In genomic region chr14:103708750-103709187, GRCh38 we compare ENCODE assay signal across 17 cellular contexts. TPM values are rescaled to one million over a fixed set of nuclear protein-coding genes. Genes with fewer than 3 reads are reported as not detected.
DNase-seq lines count a peak whose midpoint lies in the region; ATAC-seq and TF ChIP-seq lines count a peak whose summit lies in the region.
"Had no signal": no experiment of that assay in that cellular context is flagged by ENCODE, and none has a peak within 500 bp of the region (broad histone marks: within the 10 kb centered on the region; RNA-seq: fewer than 3 reads in every experiment).

No MANE protein-coding gene starts in this region.

- H3K27ac Mint-ChIP-seq in stimulated activated naive CD8-positive, alpha-beta T cell treated with anti-CD3 and anti-CD28 coated beads, Interleukin-15, Interleukin-2, amounts not matched to agents 100 ng/mL and 50 ng/mL, for 24 hours = peak overlapping the region; percentile 67
- peak overlapping the region in 1 of 2 donors; percentile 85 for H3K27ac Mint-ChIP-seq in stimulated activated naive CD8-positive, alpha-beta T cell treated with anti-CD3 and anti-CD28 coated beads, Interleukin-15, amount 100 ng/mL, for 72 hours
- peak overlapping the region; percentile 71 for H3K27ac Mint-ChIP-seq in neural crest cell (ENCODE audit: unreplicated experiment)

- no peak for DNase-seq in stimulated activated naive CD8-positive, alpha-beta T cell treated with anti-CD3 and anti-CD28 coated beads, Interleukin-15, amount 100 ng/mL, for 72 hours
- DNase-seq in neural crest cell (ENCODE audit: low read depth, low spot score) (no peak), aorta (peak; percentile 51 to 78), kidney glomerular epithelial cell (lab: John Stamatoyannopoulos, UW) (no peak), NCI-H146 (lab: John Stamatoyannopoulos, UW) (no peak)
- DNase-seq in stimulated activated CD4-positive, alpha-beta T cell treated with anti-CD3 and anti-CD28 coated beads, Interleukin-12 subunit alpha, Interleukin-12 subunit beta, amount 100 ng/mL, for 4 hours = no peak
- DNase-seq: activated CD8-positive, alpha-beta memory T cell treated with anti-CD3 and anti-CD28 coated beads, Interleukin-2, amount 50 U/mL, for 48 hours; activated naive CD4-positive, alpha-beta T cell; central memory CD4-positive, alpha-beta T cell; foreskin fibroblast; KG1; naive thymus-derived CD4-positive, alpha-beta T cell; NCI-H1105; RPMI8226 had no signal

- no peaks in the 10 kb centered on the region for H3K9me3 Mint-ChIP-seq in stimulated activated naive CD8-positive, alpha-beta T cell treated with anti-CD3 and anti-CD28 coated beads, Interleukin-15, Interleukin-2, amounts not matched to agents 100 ng/mL and 50 ng/mL, for 24 hours
- H3K9me3 Mint-ChIP-seq in stimulated activated naive CD8-positive, alpha-beta T cell treated with anti-CD3 and anti-CD28 coated beads, Interleukin-15, amount 100 ng/mL, for 72 hours = no peaks in the 10 kb centered on the region
- H3K9me3 Mint-ChIP-seq in neural crest cell = no peaks in the 10 kb centered on the region

- H3K4me1 ChIP-seq in aorta (ENCODE audit: control insufficient read depth in 1 of 2, insufficient read depth in 2 of 2, low read length in 2 of 2) = no peaks in the 10 kb centered on the region

- H3K27me3 ChIP-seq in aorta (ENCODE audit: control insufficient read depth in 1 of 2, insufficient read depth in 2 of 2, low read length in 1 of 2) = no peaks in the 10 kb centered on the region

- ATAC-seq in stimulated activated naive CD8-positive, alpha-beta T cell treated with anti-CD3 and anti-CD28 coated beads, Interleukin-15, amount 100 ng/mL, for 72 hours = no peak
- no peak for ATAC-seq in aorta (ENCODE audit: low FRiP score)
- ATAC-seq: naive thymus-derived CD4-positive, alpha-beta T cell had no signal

- H3K4me3 ChIP-seq in aorta (ENCODE audit: low read length in 2 of 2) = no peak overlapping the region
- H3K4me3 ChIP-seq: lung had no signal

- intact Hi-C loops in aorta (cut with DNase I) = no loop called here

- no peaks in the 10 kb centered on the region for H3K36me3 ChIP-seq in aorta (ENCODE audit: control insufficient read depth in 1 of 2, insufficient read depth in 2 of 2, low read length in 1 of 2)

- peaks cover 39% of the 10 kb centered on the region for H3K36me3 Mint-ChIP-seq in stimulated activated naive CD8-positive, alpha-beta T cell treated with anti-CD3 and anti-CD28 coated beads, Interleukin-15, Interleukin-2, amounts not matched to agents 100 ng/mL and 50 ng/mL, for 24 hours (ENCODE audit: low read depth)
- peaks cover 19% of the 10 kb centered on the region for H3K36me3 Mint-ChIP-seq in neural crest cell (ENCODE audit: low read depth)

- peaks cover 12% of the 10 kb centered on the region for H3K4me1 Mint-ChIP-seq in stimulated activated naive CD8-positive, alpha-beta T cell treated with anti-CD3 and anti-CD28 coated beads, Interleukin-15, Interleukin-2, amounts not matched to agents 100 ng/mL and 50 ng/mL, for 24 hours (ENCODE audit: low read depth)
- peaks cover 48% of the 10 kb centered on the region for H3K4me1 Mint-ChIP-seq in stimulated activated naive CD8-positive, alpha-beta T cell treated with anti-CD3 and anti-CD28 coated beads, Interleukin-15, amount 100 ng/mL, for 72 hours
- H3K4me1 Mint-ChIP-seq in neural crest cell = peaks cover 30% of the 10 kb centered on the region

- WGBS in aorta, 2 donors = 15 to 20% methylated on average over 18 of the region's 18 CpGs

- no peaks in the 10 kb centered on the region for H3K27me3 Mint-ChIP-seq in stimulated activated naive CD8-positive, alpha-beta T cell treated with anti-CD3 and anti-CD28 coated beads, Interleukin-15, Interleukin-2, amounts not matched to agents 100 ng/mL and 50 ng/mL, for 24 hours
- H3K27me3 Mint-ChIP-seq in stimulated activated naive CD8-positive, alpha-beta T cell treated with anti-CD3 and anti-CD28 coated beads, Interleukin-15, amount 100 ng/mL, for 72 hours = no peaks in the 10 kb centered on the region
- peaks cover 12% of the 10 kb centered on the region for H3K27me3 Mint-ChIP-seq in neural crest cell (ENCODE audit: low read depth)
- H3K27me3 Mint-ChIP-seq: naive thymus-derived CD4-positive, alpha-beta T cell had no signal

- no peak for TF ChIP-seq CTCF in neural crest cell (conservative IDR thresholded peaks at IDR 0.05)

- H3K27ac ChIP-seq in cingulate gyrus (ENCODE audit: low read depth, low read length) = peak overlapping the region; percentile 60
- no peak overlapping the region for H3K27ac ChIP-seq in aorta (ENCODE audit: low read depth in 1 of 2, low read length in 2 of 2)

- no peaks in the 10 kb centered on the region for H3K9me3 ChIP-seq in aorta (ENCODE audit: control insufficient read depth, low read length)

- H3K4me3 Mint-ChIP-seq in stimulated activated naive CD8-positive, alpha-beta T cell treated with anti-CD3 and anti-CD28 coated beads, Interleukin-15, Interleukin-2, amounts not matched to agents 100 ng/mL and 50 ng/mL, for 24 hours = no peak overlapping the region
- no peak overlapping the region for H3K4me3 Mint-ChIP-seq in stimulated activated naive CD8-positive, alpha-beta T cell treated with anti-CD3 and anti-CD28 coated beads, Interleukin-15, amount 100 ng/mL, for 72 hours
- peak overlapping the region; percentile 31 for H3K4me3 Mint-ChIP-seq in neural crest cell
- H3K4me3 Mint-ChIP-seq: naive thymus-derived CD4-positive, alpha-beta T cell had no signal

RNA-seq across cellular contexts. Expression of gene XRCC3, which starts 6.5 kb away (rescaled TPM):
- total RNA-seq in neural crest cell (50.8 and 53.6 TPM in 2 replicates), aorta (1 to 10 TPM; 5.2 to 5.3 TPM)
- 1 to 10 TPM; 1.0 to 8.6 TPM for polyA plus RNA-seq in aorta

RNA-seq across cellular contexts. Expression of gene ZFYVE21, which starts 6.8 kb away (rescaled TPM):
- total RNA-seq in neural crest cell (42.0 and 44.0 TPM in 2 replicates), aorta (10 to 100 TPM; 69.0 to 74.8 TPM)
- 100 to 1,000 TPM; 100 to 110 TPM for polyA plus RNA-seq in aorta

Comparison
In these comparisons a context has a peak if more than half of its experiments do, and no peak if none do; other contexts are left out.
1. DNase-seq: peak in aorta (2 of 2); none in stimulated activated naive CD8-positive, alpha-beta T cell treated with anti-CD3 and anti-CD28 coated beads, Interleukin-15, amount 100 ng/mL, for 72 hours (0 of 2), neural crest cell (single experiment), kidney glomerular epithelial cell (single experiment), stimulated activated CD4-positive, alpha-beta T cell treated with anti-CD3 and anti-CD28 coated beads, Interleukin-12 subunit alpha, Interleukin-12 subunit beta, amount 100 ng/mL, for 4 hours (single experiment) and NCI-H146 (single experiment).